In the genomic region with DNA sequence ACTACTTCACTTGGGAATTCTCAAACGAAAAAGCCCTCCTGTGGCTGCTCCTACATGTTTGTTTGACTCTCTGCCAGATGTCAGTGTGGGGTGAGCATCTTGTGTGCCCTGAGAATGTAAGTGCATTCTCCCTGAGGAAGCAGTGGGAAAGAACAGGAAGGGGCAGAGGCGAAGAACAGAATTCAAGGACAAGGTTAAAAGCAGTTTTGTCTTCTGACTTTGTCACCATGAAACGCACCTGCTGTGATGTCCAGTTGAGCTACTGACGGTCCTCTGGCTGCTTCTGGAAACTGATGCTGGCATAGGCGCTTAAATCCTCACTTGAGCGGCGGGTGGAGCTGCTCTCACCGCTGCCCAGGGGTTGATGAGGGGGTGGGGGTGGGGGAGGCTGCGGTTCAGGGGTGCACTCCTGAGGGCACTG, we compare ENCODE assay signal across 8 cellular contexts. TPM values are rescaled to one million over a fixed set of nuclear protein-coding genes. Genes with fewer than 3 reads are reported as not detected.
DNase-seq lines count a peak whose midpoint lies in the region; ATAC-seq, FAIRE-seq and TF ChIP-seq lines count a peak whose summit lies in the region.

No MANE protein-coding gene starts in this region.

- H2BK12ac ChIP-seq in mesenchymal stem cell (ENCODE audit: low read length in 2 of 2) = no peak overlapping the region

- peak overlapping the region; percentile 67 for H3K4me2 ChIP-seq in mesenchymal stem cell (ENCODE audit: low read length, poor library complexity, severe bottlenecking)

- H3K4me1 Mint-ChIP-seq in MCF 10A (ENCODE audit: insufficient read depth, unreplicated experiment) = peaks cover 35% of the 10 kb centered on the region
- peaks cover 9 to 10% of the 10 kb centered on the region in 2 donors for H3K4me1 Mint-ChIP-seq in natural killer cell treated with Interleukin-12 subunit alpha and Interleukin-12 subunit beta and Interleukin-15 and Interleukin-18, amount 100 ng/mL, for 72 hours (ENCODE audit: low read depth in 2 of 2)

- CTCF ChIA-PET in MCF 10A (lab: Yijun Ruan, JAX) = interaction anchor here (0.6 to 3.2 kb wide), 11 partner anchors 8 to 906 kb away, joined by 3 to 18 read pairs (median 4); partner anchors contain the start of gene RHBDD1

- POLR2A ChIA-PET in MCF 10A (lab: Yijun Ruan, JAX) = interaction anchor here (0.6 to 13.1 kb wide), 22 partner anchors 8 to 906 kb away, joined by 3 to 114 read pairs (median 4); partner anchors contain the start of gene RHBDD1

- H3K4me3 Mint-ChIP-seq in MCF 10A (ENCODE audit: unreplicated experiment) = peak overlapping the region; percentile 73
- H3K4me3 Mint-ChIP-seq in natural killer cell treated with Interleukin-12 subunit alpha and Interleukin-12 subunit beta and Interleukin-15 and Interleukin-18, amount 100 ng/mL, for 72 hours = no peak overlapping the region

- no peak for ATAC-seq in natural killer cell treated with Interleukin-12 subunit alpha and Interleukin-12 subunit beta and Interleukin-15 and Interleukin-18, amount 100 ng/mL, for 72 hours
- ATAC-seq in HG03571 (IDR thresholded peaks at IDR 0.05; ENCODE audit: unreplicated experiment) = no peak

- no peak for DNase-seq in HTR-8/SVneo (ENCODE audit: insufficient read length, low spot score)
- peak; percentile 65 for DNase-seq in MCF 10A (ENCODE audit: unreplicated experiment)
- DNase-seq in mesenchymal stem cell = peak; percentile 69
- DNase-seq in natural killer cell treated with Interleukin-12 subunit alpha and Interleukin-12 subunit beta and Interleukin-15 and Interleukin-18, amount 100 ng/mL, for 72 hours (ENCODE audit: low spot score) = no peak
- no peak for DNase-seq in GM13976 (ENCODE audit: low spot score)
- no peak for DNase-seq in NCI-H2107 (lab: John Stamatoyannopoulos, UW)

- peak overlapping the region; percentile 52 for H3K27ac ChIP-seq in 22Rv1
- peak overlapping the region; percentile 11 for H3K27ac ChIP-seq in mesenchymal stem cell (ENCODE audit: low read length, poor library complexity, severe bottlenecking)

- no peak overlapping the region for H2BK15ac ChIP-seq in mesenchymal stem cell (ENCODE audit: low read depth, poor library complexity, severe bottlenecking)

- WGBS in mesenchymal stem cell = 1% methylated on average over 5 of the region's 9 CpGs

- H3K4me3 ChIP-seq in mesenchymal stem cell (ENCODE audit: insufficient read depth in 1 of 2, low read depth in 1 of 2, low read length in 2 of 2) = peak overlapping the region; percentile 28 to 86

- H3K14ac ChIP-seq in mesenchymal stem cell (ENCODE audit: low read length in 2 of 2) = no peak overlapping the region

- H3K18ac ChIP-seq in mesenchymal stem cell (ENCODE audit: low read depth in 1 of 2, low read length in 2 of 2) = peak overlapping the region in 1 of 2 experiments; percentile 67

- peaks cover 16% of the 10 kb centered on the region for H3K36me3 Mint-ChIP-seq in MCF 10A (ENCODE audit: insufficient read depth, unreplicated experiment)
- H3K36me3 Mint-ChIP-seq in natural killer cell treated with Interleukin-12 subunit alpha and Interleukin-12 subunit beta and Interleukin-15 and Interleukin-18, amount 100 ng/mL, for 72 hours = no peaks in the 10 kb centered on the region

- BruUV-seq in MCF 10A (replicated peaks; lab: Mats Ljungman, UMichigan) = no TSS peak

- H4K8ac ChIP-seq in mesenchymal stem cell (ENCODE audit: low read length) = no peak overlapping the region

- H3K23ac ChIP-seq in mesenchymal stem cell (ENCODE audit: low read length in 2 of 2) = no peak overlapping the region

- H3K9ac ChIP-seq in mesenchymal stem cell (ENCODE audit: low read length) = peak overlapping the region; percentile 95

- H4K91ac ChIP-seq in mesenchymal stem cell (ENCODE audit: low read length) = no peak overlapping the region

- H2BK5ac ChIP-seq in mesenchymal stem cell (ENCODE audit: low read depth, low read length, poor library complexity, severe bottlenecking) = no peak overlapping the region

- no peaks in the 10 kb centered on the region for H3K9me3 ChIP-seq in mesenchymal stem cell (ENCODE audit: control insufficient read depth, low read length)

- peak; percentile 9 for FAIRE-seq in HTR-8/SVneo (lab: Jason Lieb, UNC)

- intact Hi-C loops in MCF 10A (cut with micrococcal nuclease) = loop anchor here (1.0 to 10.0 kb wide), 5 partner anchors 142 to 760 kb away; no protein-coding TSS in a partner anchor

- no peaks in the 10 kb centered on the region for H3K9me3 Mint-ChIP-seq in MCF 10A (ENCODE audit: unreplicated experiment)
- no peaks in the 10 kb centered on the region for H3K9me3 Mint-ChIP-seq in natural killer cell treated with Interleukin-12 subunit alpha and Interleukin-12 subunit beta and Interleukin-15 and Interleukin-18, amount 100 ng/mL, for 72 hours

- peaks cover 30 to 32% of the 10 kb centered on the region in 2 experiments for H3K36me3 ChIP-seq in mesenchymal stem cell (ENCODE audit: control insufficient read depth in 1 of 2, insufficient read depth in 2 of 2, low read depth in 1 of 2, low read length in 2 of 2)

- H2AFZ ChIP-seq in mesenchymal stem cell (ENCODE audit: low read depth, low read length) = no peak overlapping the region

- peaks cover 3% of the 10 kb centered on the region for H3K79me1 ChIP-seq in mesenchymal stem cell (replicated peaks; ENCODE audit: low read length, poor library complexity, severe bottlenecking)

- no peak overlapping the region for H2AK5ac ChIP-seq in mesenchymal stem cell (ENCODE audit: low read length, severe bottlenecking)

- no peaks in the 10 kb centered on the region for H3K27me3 Mint-ChIP-seq in MCF 10A (ENCODE audit: insufficient read depth, unreplicated experiment)
- peaks cover 6 to 12% of the 10 kb centered on the region in 2 donors for H3K27me3 Mint-ChIP-seq in natural killer cell treated with Interleukin-12 subunit alpha and Interleukin-12 subunit beta and Interleukin-15 and Interleukin-18, amount 100 ng/mL, for 72 hours

- in situ Hi-C loops in GM13976 (cut with MboI; ENCODE audit: low sequenced_read_pairs, unreplicated experiment) = no loop called here

- H2BK120ac ChIP-seq in mesenchymal stem cell (ENCODE audit: low read depth, low read length) = no peak overlapping the region

- TF ChIP-seq CTCF in 22Rv1 (IDR thresholded peaks at IDR 0.05) (no peak), MCF 10A (IDR thresholded peaks at IDR 0.05; ENCODE audit: unreplicated experiment) (no peak), GM13976 (IDR thresholded peaks at IDR 0.05; ENCODE audit: borderline replicate concordance, control extremely low read depth, extremely low read depth, insufficient read depth, missing control alignments) (no peak)

- H3K4me1 ChIP-seq in mesenchymal stem cell (ENCODE audit: control insufficient read depth, insufficient read depth, low read depth, low read length) = peaks cover 37% of the 10 kb centered on the region

- no peaks in the 10 kb centered on the region for H3K27me3 ChIP-seq in mesenchymal stem cell (ENCODE audit: control insufficient read depth in 1 of 2, insufficient read depth in 1 of 2, low read length in 2 of 2)

- peak overlapping the region; percentile 98 for H3K27ac Mint-ChIP-seq in MCF 10A (ENCODE audit: low read depth, unreplicated experiment)
- H3K27ac Mint-ChIP-seq in natural killer cell treated with Interleukin-12 subunit alpha and Interleukin-12 subunit beta and Interleukin-15 and Interleukin-18, amount 100 ng/mL, for 72 hours = no peak overlapping the region

- no peak overlapping the region for H3K4ac ChIP-seq in mesenchymal stem cell (ENCODE audit: low read depth in 1 of 2, low read length in 2 of 2)

RNA-seq across cellular contexts. Expression of gene IRS1, which starts 4.9 kb away (rescaled TPM):
- total RNA-seq in MCF 10A (2022) = 6.1 and 10.5 TPM in 2 replicates
- polyA plus RNA-seq in mesenchymal stem cell (2013, experiment 1 of 2) = 30.0 TPM
- 28.7 TPM for polyA plus RNA-seq in mesenchymal stem cell (2013, experiment 2 of 2)
- total RNA-seq in natural killer cell treated with Interleukin-12 subunit alpha and Interleukin-12 subunit beta and Interleukin-15 and Interleukin-18, amount 100 ng/mL, for 72 hours = under 1 TPM; 0.21 to 0.39 TPM

RNA-seq across cellular contexts. Expression of gene RHBDD1, which starts 41.1 kb away (rescaled TPM):
- total RNA-seq in MCF 10A (2022) = 75.2 and 76.0 TPM in 2 replicates
- 20.6 TPM for polyA plus RNA-seq in mesenchymal stem cell (2013, experiment 1 of 2)
- 20.9 TPM for polyA plus RNA-seq in mesenchymal stem cell (2013, experiment 2 of 2)
- total RNA-seq in natural killer cell treated with Interleukin-12 subunit alpha and Interleukin-12 subunit beta and Interleukin-15 and Interleukin-18, amount 100 ng/mL, for 72 hours = 10 to 100 TPM; 40.1 to 43.3 TPM

Comparison
In these comparisons a context has a peak if more than half of its experiments do, and no peak if none do; other contexts are left out.
1. DNase-seq: peak in MCF 10A (single experiment) and mesenchymal stem cell (single experiment); none in HTR-8/SVneo (single experiment), natural killer cell treated with Interleukin-12 subunit alpha and Interleukin-12 subunit beta and Interleukin-15 and Interleukin-18, amount 100 ng/mL, for 72 hours (single experiment), GM13976 (single experiment) and NCI-H2107 (single experiment).